In the genomic region with DNA sequence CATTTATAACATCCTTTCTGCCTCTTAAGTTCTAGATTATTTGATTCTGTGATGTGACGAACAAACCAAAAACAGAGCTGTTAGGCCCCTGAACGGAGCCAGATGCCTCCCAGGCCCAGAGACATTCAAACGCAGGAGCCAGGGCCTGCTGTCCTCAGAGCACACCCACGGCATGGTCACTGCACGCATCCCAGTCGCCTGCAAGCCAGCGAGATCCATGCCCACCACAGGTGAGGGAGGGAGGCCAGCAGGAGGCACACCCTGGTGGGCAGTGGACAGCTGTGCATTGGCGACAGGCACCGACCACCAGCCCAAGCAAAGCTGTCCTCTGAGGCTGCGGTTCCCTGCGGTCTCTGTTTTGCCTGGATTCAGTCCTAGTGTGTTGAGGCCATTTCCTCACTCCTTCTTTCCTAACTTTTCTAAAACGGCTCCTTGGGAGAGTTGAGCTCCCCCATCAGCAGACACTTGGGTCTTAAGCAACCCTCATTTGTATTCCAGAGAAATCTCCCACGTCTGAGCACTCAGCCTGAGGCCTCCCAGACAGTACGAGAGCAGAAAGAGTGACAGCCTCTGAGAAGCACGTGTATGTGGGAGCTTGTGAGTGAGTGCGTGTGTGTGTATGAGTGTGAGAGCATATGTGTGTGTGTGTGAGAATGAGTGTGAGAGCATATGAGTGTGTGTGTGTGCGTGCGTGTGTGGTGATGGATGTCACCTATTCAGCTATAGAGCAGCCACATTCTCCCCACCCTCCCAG, we compare ENCODE assay signal across 15 cellular contexts.
DNase-seq lines count a peak whose midpoint lies in the region; ATAC-seq and TF ChIP-seq lines count a peak whose summit lies in the region.
"Had no signal": no experiment of that assay in that cellular context is flagged by ENCODE, and none has a peak within 500 bp of the region (broad histone marks: within the 10 kb centered on the region; RNA-seq: fewer than 3 reads in every experiment).

No MANE protein-coding gene starts in this region.

- no peaks in the 10 kb centered on the region for H3K36me3 ChIP-seq in vagina

- H3K9me3 ChIP-seq in vagina, result no peaks in the 10 kb centered on the region
- H3K9me3 ChIP-seq: Caco-2 had no signal

- no peak for DNase-seq in stimulated activated naive CD8-positive, alpha-beta T cell treated with anti-CD3 and anti-CD28 coated beads, Interleukin-15, amount 100 ng/mL, for 72 hours
- no peak for DNase-seq in stimulated activated naive CD8-positive, alpha-beta T cell treated with anti-CD3 and anti-CD28 coated beads, Interleukin-15, Interleukin-2, amounts not matched to agents 100 U/mL and 50 U/mL, for 24 hours
- no peak for DNase-seq in naive thymus-derived CD8-positive, alpha-beta T cell
- DNase-seq in vagina (ENCODE audit: extremely low spot score in 2 of 2), result no peak
- no peak for DNase-seq in NCI-H1092 (lab: John Stamatoyannopoulos, UW)
- DNase-seq in NCI-H2107 treated with DMSO at 0.1 percent for 48 hours (lab: John Stamatoyannopoulos, UW; ENCODE audit: unreplicated experiment), result no peak
- DNase-seq: activated naive CD4-positive, alpha-beta T cell treated with anti-CD3 and anti-CD28 coated beads, Interleukin-2, amount 10 ng/mL, durations not matched to agents 7 days and 5 days; Caco-2; GM23248; mesenchymal stem cell; NCI-H2029; NCI-H774 had no signal

- POLR2A ChIA-PET in naive thymus-derived CD8-positive, alpha-beta T cell (lab: Charles Lee), result no interaction called here

- intact Hi-C loops in vagina (cut with DNase I), result no loop called here

- H3K27me3 ChIP-seq in vagina, result no peaks in the 10 kb centered on the region

- TF ChIP-seq CTCF in vagina (IDR thresholded peaks at IDR 0.05), result no peak

- H3K27ac ChIP-seq in cingulate gyrus (ENCODE audit: low read depth, low read length) (peak overlapping the region; percentile 57), vagina (peak overlapping the region; percentile 64)
- H3K27ac ChIP-seq: GM23248 had no signal

- no peak overlapping the region for H3K4me3 ChIP-seq in vagina
- H3K4me3 ChIP-seq: GM23248, skin epidermis had no signal

- TF ChIP-seq POLR2A in vagina (IDR thresholded peaks at IDR 0.05), result no peak

- peaks cover 0 to 19% (median 0%) of the 10 kb centered on the region in 3 donors for H3K36me3 Mint-ChIP-seq in naive thymus-derived CD8-positive, alpha-beta T cell
- H3K36me3 Mint-ChIP-seq: activated naive CD4-positive, alpha-beta T cell treated with anti-CD3 and anti-CD28 coated beads, Interleukin-2, amount 10 ng/mL, durations not matched to agents 7 days and 5 days had no signal

- H3K27me3 Mint-ChIP-seq in stimulated activated naive CD8-positive, alpha-beta T cell treated with anti-CD3 and anti-CD28 coated beads, Interleukin-15, amount 100 ng/mL, for 72 hours, result no peaks in the 10 kb centered on the region
- no peaks in the 10 kb centered on the region for H3K27me3 Mint-ChIP-seq in naive thymus-derived CD8-positive, alpha-beta T cell
- H3K27me3 Mint-ChIP-seq: activated naive CD4-positive, alpha-beta T cell treated with anti-CD3 and anti-CD28 coated beads, Interleukin-2, amount 10 ng/mL, durations not matched to agents 7 days and 5 days had no signal

- ATAC-seq in stimulated activated naive CD8-positive, alpha-beta T cell treated with anti-CD3 and anti-CD28 coated beads, Interleukin-15, amount 100 ng/mL, for 72 hours, result no peak
- no peak for ATAC-seq in stimulated activated naive CD8-positive, alpha-beta T cell treated with anti-CD3 and anti-CD28 coated beads, Interleukin-15, Interleukin-2, amounts not matched to agents 100 U/mL and 50 U/mL, for 24 hours
- no peak for ATAC-seq in naive thymus-derived CD8-positive, alpha-beta T cell
- no peak for ATAC-seq in GM19395 (IDR thresholded peaks at IDR 0.05; ENCODE audit: unreplicated experiment)

- H3K4me1 Mint-ChIP-seq in stimulated activated naive CD8-positive, alpha-beta T cell treated with anti-CD3 and anti-CD28 coated beads, Interleukin-15, amount 100 ng/mL, for 72 hours, result peaks cover 41% of the 10 kb centered on the region
- H3K4me1 Mint-ChIP-seq in naive thymus-derived CD8-positive, alpha-beta T cell, result peaks cover 25 to 54% (median 31%) of the 10 kb centered on the region in 4 donors

- H3K4me3 Mint-ChIP-seq in stimulated activated naive CD8-positive, alpha-beta T cell treated with anti-CD3 and anti-CD28 coated beads, Interleukin-15, amount 100 ng/mL, for 72 hours, result no peak overlapping the region
- no peak overlapping the region for H3K4me3 Mint-ChIP-seq in naive thymus-derived CD8-positive, alpha-beta T cell
- H3K4me3 Mint-ChIP-seq: activated naive CD4-positive, alpha-beta T cell treated with anti-CD3 and anti-CD28 coated beads, Interleukin-2, amount 10 ng/mL, durations not matched to agents 7 days and 5 days had no signal

- peak overlapping the region; percentile 0 to 3 for H3K27ac Mint-ChIP-seq in stimulated activated naive CD8-positive, alpha-beta T cell treated with anti-CD3 and anti-CD28 coated beads, Interleukin-15, amount 100 ng/mL, for 72 hours
- peak overlapping the region in 8 of 10 donors; percentile 4 to 80 (median 46) for H3K27ac Mint-ChIP-seq in naive thymus-derived CD8-positive, alpha-beta T cell
- H3K27ac Mint-ChIP-seq: activated naive CD4-positive, alpha-beta T cell treated with anti-CD3 and anti-CD28 coated beads, Interleukin-2, amount 10 ng/mL, durations not matched to agents 7 days and 5 days had no signal

- no peaks in the 10 kb centered on the region for H3K9me3 Mint-ChIP-seq in stimulated activated naive CD8-positive, alpha-beta T cell treated with anti-CD3 and anti-CD28 coated beads, Interleukin-15, amount 100 ng/mL, for 72 hours
- H3K9me3 Mint-ChIP-seq in naive thymus-derived CD8-positive, alpha-beta T cell, result no peaks in the 10 kb centered on the region
- H3K9me3 Mint-ChIP-seq: activated naive CD4-positive, alpha-beta T cell treated with anti-CD3 and anti-CD28 coated beads, Interleukin-2, amount 10 ng/mL, durations not matched to agents 7 days and 5 days had no signal

- peaks cover 79% of the 10 kb centered on the region for H3K4me1 ChIP-seq in vagina
